Comparison of ENCODE assay signal across 15 cellular contexts in the genomic region with DNA sequence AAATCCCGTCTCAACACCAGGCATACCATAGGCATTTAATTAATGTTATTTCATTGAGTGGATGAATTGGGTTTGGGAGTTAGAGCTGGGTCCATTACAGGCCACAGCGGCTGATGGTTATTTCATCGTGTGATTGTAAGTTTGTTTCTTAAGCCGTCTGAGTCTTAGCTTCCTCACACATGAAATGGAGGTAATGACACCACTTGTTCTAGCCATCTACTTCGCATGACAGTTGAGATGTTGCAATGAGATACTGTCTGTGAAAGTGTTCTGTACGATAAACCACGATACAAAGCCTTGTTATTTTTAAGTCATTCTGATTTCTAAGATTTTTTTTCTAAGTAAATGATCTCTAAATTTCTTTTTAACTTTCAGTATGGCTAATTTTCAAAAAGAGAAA. TPM values are rescaled to one million over a fixed set of nuclear protein-coding genes. Genes with fewer than 3 reads are reported as not detected.
"Had no signal": no experiment of that assay in that cellular context is flagged by ENCODE, and none has a peak within 500 bp of the region (broad histone marks: within the 10 kb centered on the region; RNA-seq: fewer than 3 reads in every experiment).

No MANE protein-coding gene starts in this region.

- H3K4me3 ChIP-seq: hepatocyte, pancreas, skin epidermis, tibial nerve, vagina had no signal

- H3K27me3 ChIP-seq: hepatocyte, pancreas, tibial nerve, vagina had no signal

- H3K4me1 ChIP-seq: pancreas, tibial nerve, vagina had no signal

- H3K27ac ChIP-seq: hepatocyte, pancreas, skin epidermis, tibial nerve, vagina had no signal

- H3K9me3 ChIP-seq: pancreas, tibial nerve, vagina had no signal

- DNase-seq: activated CD4-positive, alpha-beta T cell treated with anti-CD3 and anti-CD28 coated beads for 1 hour; activated CD4-positive, alpha-beta T cell treated with anti-CD3 and anti-CD28 coated beads, Interleukin-2, amount 50 U/mL, for 4 hours; activated CD8-positive, alpha-beta memory T cell treated with anti-CD3 and anti-CD28 coated beads, Interleukin-2, amount 10 ng/mL, durations not matched to agents 7 days and 5 days; activated effector memory CD4-positive, alpha-beta T cell treated with anti-CD3 and anti-CD28 coated beads, Interleukin-2, amount 50 U/mL, for 16 hours; activated T-cell treated with anti-CD3 and anti-CD28 coated beads, Interleukin-2, amount 50 U/mL, for 1 hour; islet precursor cell; naive thymus-derived CD4-positive, alpha-beta T cell; pancreas; stimulated activated CD4-positive, alpha-beta T cell treated with anti-CD3 and anti-CD28 coated beads, Interleukin-15, amount 100 ng/mL, for 24 hours; stimulated activated CD4-positive, alpha-beta T cell treated with anti-CD3 and anti-CD28 coated beads, Interleukin-4, amount 100 ng/mL, for 1 hour; stimulated activated naive CD4-positive, alpha-beta T cell had no signal

- ATAC-seq: activated CD8-positive, alpha-beta memory T cell treated with anti-CD3 and anti-CD28 coated beads, Interleukin-2, amount 10 ng/mL, durations not matched to agents 7 days and 5 days; naive thymus-derived CD4-positive, alpha-beta T cell; pancreas had no signal

- H3K36me3 ChIP-seq: pancreas, tibial nerve, vagina had no signal

RNA-seq across cellular contexts. Expression of a gene that starts 8.6 kb away (rescaled TPM):
- polyA plus RNA-seq: naive thymus-derived CD4-positive, alpha-beta T cell had no signal
